1 cellular context compared by ENCODE assay signal in the genomic region with DNA sequence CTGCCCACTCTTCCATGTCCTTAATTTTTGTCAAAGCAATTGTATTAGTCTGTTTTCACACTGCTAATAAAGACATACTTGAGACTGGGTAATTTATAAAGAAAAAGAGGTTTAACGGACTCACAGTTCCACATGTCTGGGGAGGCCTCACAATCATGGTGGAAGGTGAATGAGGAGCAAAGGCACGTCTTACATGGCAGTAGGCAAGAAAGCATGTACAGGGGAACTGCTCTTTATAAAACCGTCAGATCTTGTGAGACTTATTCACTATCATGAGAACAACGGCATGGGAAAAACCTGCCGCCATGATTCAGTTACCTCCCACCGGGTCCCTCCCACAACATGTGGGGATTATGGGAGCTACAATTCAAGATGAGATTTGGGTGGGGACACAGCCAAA.
A peak's percentile ranks its signal among the peaks of the same experiment; 100 is the strongest.
DNase-seq lines count a peak whose midpoint lies in the region; ATAC-seq, FAIRE-seq and TF ChIP-seq lines count a peak whose summit lies in the region.
"Not testable (repeated sequence)": the region's sequence is repeated elsewhere in the genome, so short reads cannot be mapped to it uniquely, and the experiment has no call there.

No MANE protein-coding gene starts in this region.

- POLR2A ChIA-PET in K562 (lab: Yijun Ruan, JAX) = not testable (repeated sequence)

- WGBS in K562 (ENCODE audit: insufficient coverage, low coverage, missing lambda C conversion rate) = 11% methylated on average over 6 of the region's 6 CpGs

- not testable (repeated sequence) for TF ChIP-seq CTCF in K562 (IDR thresholded peaks at IDR 0.05 in 2 of 3, conservative IDR thresholded peaks at IDR 0.05 in 1 of 3; ENCODE audit: insufficient read depth in 2 of 3, low read depth in 1 of 3, low read length in 3 of 3)

- not testable (repeated sequence) for FAIRE-seq in K562 (lab: Jason Lieb, UNC)

- not testable (repeated sequence) for H3K9me1 ChIP-seq in K562 (ENCODE audit: control insufficient read depth, insufficient read depth, low read length)

- not testable (repeated sequence) for H3K9me3 ChIP-seq in K562 (replicated peaks; ENCODE audit: control insufficient read depth, insufficient read depth, low read depth, low read length)

- ATAC-seq in K562 = not testable (repeated sequence)

- TF ChIP-seq POLR2A in K562 (conservative IDR thresholded peaks at IDR 0.05) = not testable (repeated sequence)

- in situ Hi-C loops in K562 (cut with MboI) = loop anchor here (25.0 kb wide), 2 partner anchors 958 to 1958 kb away; no protein-coding TSS in a partner anchor

- DNase-seq in K562 (ENCODE audit: extremely low read depth in 1 of 4, low spot score in 3 of 4) = not testable (repeated sequence)

- H3K27ac ChIP-seq in K562 (ENCODE audit: extremely low read depth, low read depth, low read length) = not testable (repeated sequence)

- H3K4me2 ChIP-seq in K562 (ENCODE audit: insufficient read depth, low read length) = not testable (repeated sequence)

- not testable (repeated sequence) for H3K4me1 ChIP-seq in K562 (replicated peaks in 1 of 2; ENCODE audit: control insufficient read depth in 2 of 2, insufficient read depth in 2 of 2, low read length in 2 of 2)

- H3K79me2 ChIP-seq in K562 (ENCODE audit: control insufficient read depth, insufficient read depth, low read length) = not testable (repeated sequence)

- TF ChIP-seq RAD21 in K562 (CRISPR knock-in tag; conservative IDR thresholded peaks at IDR 0.05 in 1 of 2, IDR thresholded peaks at IDR 0.05 in 1 of 2) = not testable (repeated sequence)

- CTCF ChIA-PET in K562 (lab: Yijun Ruan, JAX; ENCODE audit: low intra/inter-chr PET ratio) = not testable (repeated sequence)

- intact Hi-C loops in K562 (cut with micrococcal nuclease) = not testable (repeated sequence)

- TF ChIP-seq EP300 in K562 (IDR thresholded peaks at IDR 0.05; ENCODE audit: low read length) = not testable (repeated sequence)

- H3K27me3 ChIP-seq in K562 (ENCODE audit: control insufficient read depth in 2 of 2, insufficient read depth in 2 of 2, low read length in 2 of 2) = not testable (repeated sequence)

- H2AFZ ChIP-seq in K562 (ENCODE audit: low read depth, low read length) = not testable (repeated sequence)

- H3K9ac ChIP-seq in K562 (ENCODE audit: insufficient read depth in 1 of 2, low read depth in 2 of 2, low read length in 2 of 2) = not testable (repeated sequence)

- H3K36me3 ChIP-seq in K562 (ENCODE audit: control insufficient read depth, insufficient read depth, low read length) = not testable (repeated sequence)

- H4K20me1 ChIP-seq in K562 (replicated peaks; ENCODE audit: control insufficient read depth, insufficient read depth, low read length) = not testable (repeated sequence)

- not testable (repeated sequence) for BruUV-seq in K562 (replicated peaks; lab: Mats Ljungman, UMichigan)

- not testable (repeated sequence) for H3K4me3 ChIP-seq in K562

TF ChIP-seq in K562, 482 proteins besides CTCF, POLR2A, EP300 and RAD21:
- TF ChIP-seq ZNF431 (CRISPR knock-in tag; IDR thresholded peaks at IDR 0.05) = peak; percentile 95
TF ChIP-seq in K562: peak in this region for 1; not testable (repeated sequence) for 481.
